ENCODE assay signal across 20 cellular contexts in genomic region chr15:66092053-66092976, GRCh38.
"Had no signal": no experiment of that assay in that cellular context is flagged by ENCODE, and none has a peak within 500 bp of the region (broad histone marks: within the 10 kb centered on the region; RNA-seq: fewer than 3 reads in every experiment).

No MANE protein-coding gene starts in this region.

- H3K9me3 Mint-ChIP-seq: activated naive CD4-positive, alpha-beta T cell treated with anti-CD3 and anti-CD28 coated beads, Interleukin-2, amount 50 U/mL, for 72 hours; effector memory CD8-positive, alpha-beta T cell; natural killer cell treated with Interleukin-12 subunit alpha and Interleukin-12 subunit beta and Interleukin-15 and Interleukin-18, amount 100 ng/mL, for 72 hours; stimulated activated effector memory CD8-positive, alpha-beta T cell treated with anti-CD3 and anti-CD28 coated beads, Interleukin-12 subunit alpha, Interleukin-12 subunit beta, amount 100 ng/mL, for 72 hours; stimulated activated naive CD8-positive, alpha-beta T cell treated with anti-CD3 and anti-CD28 coated beads, Interleukin-15, amount 100 ng/mL, for 72 hours had no signal

- ATAC-seq: activated CD8-positive, alpha-beta T cell treated with anti-CD3 and anti-CD28 coated beads, Interleukin-2, amount 10 ng/mL, durations not matched to agents 7 days and 5 days; activated naive CD4-positive, alpha-beta T cell treated with anti-CD3 and anti-CD28 coated beads, Interleukin-2, amount 50 U/mL, for 72 hours; effector memory CD8-positive, alpha-beta T cell; esophagus mucosa; gastrocnemius medialis; natural killer cell treated with Interleukin-12 subunit alpha and Interleukin-12 subunit beta and Interleukin-15 and Interleukin-18, amount 100 ng/mL, for 72 hours; psoas muscle; stimulated activated effector memory CD8-positive, alpha-beta T cell treated with anti-CD3 and anti-CD28 coated beads, Interleukin-12 subunit alpha, Interleukin-12 subunit beta, amount 100 ng/mL, for 72 hours; stimulated activated naive CD8-positive, alpha-beta T cell treated with anti-CD3 and anti-CD28 coated beads, Interleukin-15, amount 100 ng/mL, for 72 hours had no signal

- H3K4me1 Mint-ChIP-seq: stimulated activated effector memory CD8-positive, alpha-beta T cell treated with anti-CD3 and anti-CD28 coated beads, Interleukin-12 subunit alpha, Interleukin-12 subunit beta, amount 100 ng/mL, for 72 hours had no signal

- H3K27ac Mint-ChIP-seq: activated CD8-positive, alpha-beta T cell treated with anti-CD3 and anti-CD28 coated beads, Interleukin-2, amount 10 ng/mL, durations not matched to agents 7 days and 5 days; activated naive CD4-positive, alpha-beta T cell treated with anti-CD3 and anti-CD28 coated beads, Interleukin-2, amount 50 U/mL, for 72 hours; effector memory CD8-positive, alpha-beta T cell; natural killer cell treated with Interleukin-12 subunit alpha and Interleukin-12 subunit beta and Interleukin-15 and Interleukin-18, amount 100 ng/mL, for 72 hours; stimulated activated effector memory CD8-positive, alpha-beta T cell treated with anti-CD3 and anti-CD28 coated beads, Interleukin-12 subunit alpha, Interleukin-12 subunit beta, amount 100 ng/mL, for 72 hours; stimulated activated naive CD8-positive, alpha-beta T cell treated with anti-CD3 and anti-CD28 coated beads, Interleukin-15, amount 100 ng/mL, for 72 hours had no signal

- DNase-seq: activated CD4-positive, alpha-beta T cell treated with anti-CD3 and anti-CD28 coated beads for 1 hour; activated CD4-positive, alpha-beta T cell treated with anti-CD3 and anti-CD28 coated beads, Interleukin-2, amount 50 U/mL, for 1 hour; activated CD8-positive, alpha-beta T cell treated with anti-CD3 and anti-CD28 coated beads, Interleukin-2, amount 10 ng/mL, durations not matched to agents 7 days and 5 days; activated gamma-delta T cell treated with Interleukin-2 at 50 U/mL for 16 hours; central memory CD4-positive, alpha-beta T cell; effector memory CD8-positive, alpha-beta T cell; gastrocnemius medialis; ovary; psoas muscle; stimulated activated CD4-positive, alpha-beta T cell treated with anti-CD3 and anti-CD28 coated beads, Interleukin-2, amount 100 ng/mL, for 24 hours; stimulated activated naive CD8-positive, alpha-beta T cell treated with anti-CD3 and anti-CD28 coated beads, Interleukin-15, amount 100 ng/mL, for 72 hours; WERI-Rb-1 had no signal

- FAIRE-seq: colon, endothelial cell of umbilical vein, islet of Langerhans, TTC549 had no signal

- H3K4me3 Mint-ChIP-seq: activated CD8-positive, alpha-beta T cell treated with anti-CD3 and anti-CD28 coated beads, Interleukin-2, amount 10 ng/mL, durations not matched to agents 7 days and 5 days; effector memory CD8-positive, alpha-beta T cell; natural killer cell treated with Interleukin-12 subunit alpha and Interleukin-12 subunit beta and Interleukin-15 and Interleukin-18, amount 100 ng/mL, for 72 hours; stimulated activated effector memory CD8-positive, alpha-beta T cell treated with anti-CD3 and anti-CD28 coated beads, Interleukin-12 subunit alpha, Interleukin-12 subunit beta, amount 100 ng/mL, for 72 hours; stimulated activated naive CD8-positive, alpha-beta T cell treated with anti-CD3 and anti-CD28 coated beads, Interleukin-15, amount 100 ng/mL, for 72 hours had no signal

- H3K36me3 Mint-ChIP-seq: activated naive CD4-positive, alpha-beta T cell treated with anti-CD3 and anti-CD28 coated beads, Interleukin-2, amount 50 U/mL, for 72 hours; natural killer cell treated with Interleukin-12 subunit alpha and Interleukin-12 subunit beta and Interleukin-15 and Interleukin-18, amount 100 ng/mL, for 72 hours; stimulated activated effector memory CD8-positive, alpha-beta T cell treated with anti-CD3 and anti-CD28 coated beads, Interleukin-12 subunit alpha, Interleukin-12 subunit beta, amount 100 ng/mL, for 72 hours had no signal
